In the genomic region with DNA sequence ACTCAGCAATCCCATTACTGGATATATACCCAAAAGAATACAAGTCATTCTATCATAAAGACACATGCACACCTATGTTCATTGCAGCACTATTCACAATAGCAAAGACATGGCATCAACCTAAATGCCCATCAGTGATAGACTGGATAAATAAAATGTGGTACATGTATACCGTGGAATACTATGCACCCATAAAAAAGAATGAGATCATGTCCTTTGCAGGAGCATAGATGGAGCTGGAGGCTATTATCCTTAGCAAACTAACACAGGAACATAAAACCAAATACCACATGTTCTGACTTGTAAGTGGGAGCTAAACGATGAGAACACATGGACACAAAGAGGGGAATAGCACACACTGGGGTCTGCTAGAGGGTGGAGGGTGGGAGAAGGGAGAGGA, we compare ENCODE assay signal across 13 cellular contexts. TPM values are rescaled to one million over a fixed set of nuclear protein-coding genes. Genes with fewer than 3 reads are reported as not detected.
"Had no signal": no experiment of that assay in that cellular context is flagged by ENCODE, and none has a peak within 500 bp of the region (broad histone marks: within the 10 kb centered on the region; RNA-seq: fewer than 3 reads in every experiment).

No MANE protein-coding gene starts in this region.

RNA-seq across cellular contexts. Expression of gene GAS2L2, which starts 49.7 kb away (rescaled TPM):
- total RNA-seq: thoracic aorta, thyroid gland, transverse colon, upper lobe of right lung, ureter, urinary bladder, vagina had no signal

RNA-seq across cellular contexts. Expression of gene C17orf50, which starts 57.4 kb away (rescaled TPM):
- total RNA-seq: stomach, subcutaneous adipose tissue, suprapubic skin, temporal lobe, thoracic aorta, tibial nerve, transverse colon, upper lobe of right lung, ureter, urinary bladder, uterus, vagina had no signal
- polyA plus RNA-seq: stomach, urinary bladder had no signal
